25 cellular contexts compared by ENCODE assay signal in the genomic region with DNA sequence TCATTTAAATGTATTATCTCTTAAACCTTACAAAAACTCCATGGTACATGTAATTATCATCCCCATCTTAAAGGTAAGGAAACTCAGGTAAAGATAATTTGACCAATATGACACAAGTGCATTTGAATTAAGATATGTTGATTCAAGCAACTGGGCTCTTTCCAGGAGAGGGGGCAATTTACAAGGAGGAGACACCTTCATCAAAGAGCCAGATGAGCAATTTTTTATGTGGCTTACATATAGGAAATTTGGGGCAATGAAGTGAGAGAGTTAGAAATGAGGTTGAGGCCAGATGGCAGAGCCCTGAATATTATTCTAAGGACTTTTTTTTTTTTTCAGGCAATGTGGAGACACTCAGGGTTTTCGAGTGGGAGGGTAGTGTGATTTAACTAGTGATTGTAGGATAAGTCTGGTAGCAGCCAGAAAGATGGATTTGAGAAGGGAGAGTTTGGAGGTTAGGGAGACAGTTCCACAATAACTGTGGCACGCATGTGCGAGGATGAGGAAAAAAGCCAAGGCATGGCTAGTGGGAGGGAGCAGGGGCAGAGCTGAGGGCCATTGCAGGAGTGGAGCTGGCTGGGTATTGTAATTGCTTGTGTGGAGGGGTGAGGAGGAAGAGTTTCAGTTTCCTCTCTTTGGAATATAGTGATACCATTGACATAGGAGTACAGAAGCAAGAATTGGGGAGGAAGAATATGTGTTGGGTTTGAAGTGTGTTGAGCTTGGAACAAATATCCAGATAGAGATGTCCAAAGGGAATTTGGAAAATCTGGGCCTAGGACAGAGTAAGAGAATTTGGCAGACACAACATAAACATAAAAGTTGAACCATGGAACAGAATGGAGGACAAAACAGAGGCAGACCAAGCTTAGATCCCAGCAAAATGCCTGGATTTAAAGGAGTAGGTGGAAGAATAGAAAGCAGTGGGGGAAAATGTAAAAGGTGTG.
DNase-seq lines count a peak whose midpoint lies in the region; ATAC-seq, FAIRE-seq and TF ChIP-seq lines count a peak whose summit lies in the region.
"Had no signal": no experiment of that assay in that cellular context is flagged by ENCODE, and none has a peak within 500 bp of the region (broad histone marks: within the 10 kb centered on the region; RNA-seq: fewer than 3 reads in every experiment).

No MANE protein-coding gene starts in this region.

- no peaks in the 10 kb centered on the region for H3K36me3 ChIP-seq in osteoblast (ENCODE audit: insufficient read depth, low read length)
- H3K36me3 ChIP-seq: lower lobe of right lung, SJSA1, stomach had no signal

- ATAC-seq in activated naive CD4-positive, alpha-beta T cell treated with anti-CD3 and anti-CD28 coated beads, Interleukin-2, amount 50 U/mL, for 72 hours, result no peak
- ATAC-seq: activated CD8-positive, alpha-beta T cell treated with anti-CD3 and anti-CD28 coated beads, Interleukin-2, amount 10 ng/mL, durations not matched to agents 7 days and 5 days; lower lobe of right lung had no signal

- no peak overlapping the region for H3K27ac Mint-ChIP-seq in activated naive CD4-positive, alpha-beta T cell treated with anti-CD3 and anti-CD28 coated beads, Interleukin-2, amount 50 U/mL, for 72 hours
- H3K27ac Mint-ChIP-seq: activated CD8-positive, alpha-beta T cell treated with anti-CD3 and anti-CD28 coated beads, Interleukin-2, amount 10 ng/mL, durations not matched to agents 7 days and 5 days; CD4-positive, CD25-positive, alpha-beta regulatory T cell had no signal

- peak overlapping the region; percentile 48 to 70 for H3K27ac ChIP-seq in coronary artery
- H3K27ac ChIP-seq in osteoblast (ENCODE audit: low read depth, low read length), result no peak overlapping the region
- H3K27ac ChIP-seq: lower lobe of right lung, PC-9, SJSA1, stomach had no signal

- no peaks in the 10 kb centered on the region for H3K27me3 ChIP-seq in osteoblast (ENCODE audit: insufficient read depth, low read length)
- H3K27me3 ChIP-seq: SJSA1, stomach had no signal

- in situ Hi-C loops in KBM-7 (cut with MboI; ENCODE audit: low pct_unique_long_range_greater_than_20kb, low sequenced_read_pairs) (no loop called here), G401 (cut with HindIII; ENCODE audit: low sequenced_read_pairs) (no loop called here)

- no peak overlapping the region for H3K4me3 ChIP-seq in coronary artery
- H3K4me3 ChIP-seq in osteoblast (ENCODE audit: insufficient read depth, low read length), result no peak overlapping the region
- H3K4me3 ChIP-seq: lower lobe of right lung, PC-9, SJSA1, stomach had no signal

- DNase-seq in HT1080 (ENCODE audit: low read depth), result peak; percentile 11
- DNase-seq in NCI-H2171 treated with DMSO at 0.1 percent for 48 hours (lab: John Stamatoyannopoulos, UW), result peak; percentile 62
- DNase-seq in coronary artery (ENCODE audit: low spot score), result no peak
- peak; percentile 44 for DNase-seq in osteoblast (ENCODE audit: insufficient read length, low spot score, missing footprints)
- DNase-seq in KBM-7, result no peak
- DNase-seq in GM19239 (ENCODE audit: insufficient read length, low spot score), result no peak
- DNase-seq in G401 (ENCODE audit: low spot score), result no peak
- no peak for DNase-seq in activated naive CD4-positive, alpha-beta T cell treated with anti-CD3 and anti-CD28 coated beads, Interleukin-2, amount 50 U/mL, for 72 hours (ENCODE audit: low spot score in 2 of 2)
- DNase-seq: activated CD4-positive, alpha-beta T cell treated with anti-CD3 and anti-CD28 coated beads for 1 hour; activated CD8-positive, alpha-beta T cell treated with anti-CD3 and anti-CD28 coated beads, Interleukin-2, amount 10 ng/mL, durations not matched to agents 7 days and 5 days; activated effector memory CD4-positive, alpha-beta T cell treated with anti-CD3 and anti-CD28 coated beads, Interleukin-2, amount 50 U/mL, for 16 hours; activated T-cell treated with anti-CD3 and anti-CD28 coated beads for 4 hours; CD4-positive, CD25-positive, alpha-beta regulatory T cell; DMS153; GDM1; lower lobe of right lung; NCI-H1694; NCI-H2227 treated with DMSO at 0.1 percent for 48 hours; NK-92 treated with Interleukin-12 subunit alpha and Interleukin-12 subunit beta, amount 100 ng/mL, for 24 hours; PC-9; stomach; trophoblast cell had no signal

- no peak for FAIRE-seq in GM19239 (lab: Jason Lieb, UNC)
- FAIRE-seq: endometrium, islet of Langerhans had no signal

- H3K36me3 Mint-ChIP-seq in activated naive CD4-positive, alpha-beta T cell treated with anti-CD3 and anti-CD28 coated beads, Interleukin-2, amount 50 U/mL, for 72 hours, result no peaks in the 10 kb centered on the region
- H3K36me3 Mint-ChIP-seq: CD4-positive, CD25-positive, alpha-beta regulatory T cell had no signal

- peaks cover 12% of the 10 kb centered on the region for H3K4me1 ChIP-seq in osteoblast (ENCODE audit: insufficient read depth, low read length)
- H3K4me1 ChIP-seq: SJSA1 had no signal

- no peaks in the 10 kb centered on the region for H4K20me1 ChIP-seq in osteoblast (ENCODE audit: insufficient read depth, low read length)

- no peaks in the 10 kb centered on the region for H3K79me2 ChIP-seq in osteoblast (ENCODE audit: insufficient read depth, low read length)

- no peak overlapping the region for H3K4me2 ChIP-seq in osteoblast (ENCODE audit: insufficient read depth, low read length)
- H3K4me2 ChIP-seq: PC-9 had no signal

- no peaks in the 10 kb centered on the region for H3K9me3 Mint-ChIP-seq in activated naive CD4-positive, alpha-beta T cell treated with anti-CD3 and anti-CD28 coated beads, Interleukin-2, amount 50 U/mL, for 72 hours
- H3K9me3 Mint-ChIP-seq: CD4-positive, CD25-positive, alpha-beta regulatory T cell had no signal

- H2AFZ ChIP-seq in osteoblast (ENCODE audit: low read length), result no peak overlapping the region
- H2AFZ ChIP-seq: PC-9 had no signal

- TF ChIP-seq CTCF in coronary artery (IDR thresholded peaks at IDR 0.05) (no peak), osteoblast (IDR thresholded peaks at IDR 0.05; ENCODE audit: extremely low read depth, low read depth, low read length) (no peak)

- H3K9me3 ChIP-seq in osteoblast (ENCODE audit: low read depth, low read length), result no peaks in the 10 kb centered on the region
- H3K9me3 ChIP-seq: lower lobe of right lung, SJSA1, stomach had no signal

Comparison
In these comparisons a context has a peak if more than half of its experiments do, and no peak if none do; other contexts are left out.
1. DNase-seq: peak in HT1080 (single experiment), NCI-H2171 treated with DMSO at 0.1 percent for 48 hours (single experiment) and osteoblast (single experiment); none in coronary artery (single experiment), KBM-7 (single experiment), GM19239 (single experiment), G401 (single experiment) and activated naive CD4-positive, alpha-beta T cell treated with anti-CD3 and anti-CD28 coated beads, Interleukin-2, amount 50 U/mL, for 72 hours (0 of 2).